In the genomic region with DNA sequence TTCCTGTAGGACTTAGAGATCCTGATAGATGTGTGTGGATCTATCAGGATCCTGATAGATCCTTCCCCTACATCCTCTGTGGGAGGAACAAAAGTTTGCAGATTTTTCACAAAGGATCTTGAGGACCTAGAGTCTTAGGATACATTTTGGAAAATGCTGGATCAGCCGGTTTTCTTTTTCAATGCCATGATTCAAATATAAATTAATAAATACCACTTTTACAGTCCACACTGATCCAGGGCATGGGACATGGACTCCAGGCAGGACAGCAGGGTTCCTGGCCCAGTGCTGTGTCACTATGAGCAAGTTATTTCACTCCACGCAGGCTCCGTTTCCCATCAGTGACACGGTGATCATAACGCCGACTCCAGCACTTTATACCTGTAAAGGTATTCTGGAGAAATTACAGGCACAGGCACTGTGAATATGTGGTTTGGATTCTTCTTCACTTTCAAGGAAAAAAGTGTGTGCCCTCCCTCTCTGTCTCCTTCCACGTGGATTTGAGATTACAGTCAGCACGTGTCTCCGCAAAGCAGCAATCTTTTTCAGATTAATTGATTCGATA, we compare ENCODE assay signal across 14 cellular contexts.
"Had no signal": no experiment of that assay in that cellular context is flagged by ENCODE, and none has a peak within 500 bp of the region (broad histone marks: within the 10 kb centered on the region; RNA-seq: fewer than 3 reads in every experiment).

No MANE protein-coding gene starts in this region.

- H3K4me3 ChIP-seq: left ventricle myocardium inferior, ovary, upper lobe of left lung had no signal

- H3K9me3 Mint-ChIP-seq: dendritic cell treated with granulocyte-macrophage colony-stimulating factor and Interleukin-4, amounts not matched to agents 40 ng/mL and 50 ng/mL, for 4 days; effector memory CD8-positive, alpha-beta T cell had no signal

- H3K36me3 Mint-ChIP-seq: activated CD8-positive, alpha-beta memory T cell treated with anti-CD3 and anti-CD28 coated beads, Interleukin-2, amount 10 ng/mL, durations not matched to agents 7 days and 5 days had no signal

- H3K36me3 ChIP-seq: brain microvascular endothelial cell, left ventricle myocardium inferior, ovary, upper lobe of left lung had no signal

- ATAC-seq: activated CD8-positive, alpha-beta memory T cell treated with anti-CD3 and anti-CD28 coated beads, Interleukin-2, amount 10 ng/mL, durations not matched to agents 7 days and 5 days; effector memory CD8-positive, alpha-beta T cell had no signal

- H3K27ac Mint-ChIP-seq: activated CD8-positive, alpha-beta memory T cell treated with anti-CD3 and anti-CD28 coated beads, Interleukin-2, amount 10 ng/mL, durations not matched to agents 7 days and 5 days; dendritic cell treated with granulocyte-macrophage colony-stimulating factor and Interleukin-4, amounts not matched to agents 40 ng/mL and 50 ng/mL, for 4 days had no signal

- DNase-seq: activated CD4-positive, alpha-beta T cell treated with anti-CD3 and anti-CD28 coated beads, Interleukin-2, amount 50 U/mL, for 1 hour; activated CD8-positive, alpha-beta memory T cell treated with anti-CD3 and anti-CD28 coated beads, Interleukin-2, amount 10 ng/mL, durations not matched to agents 7 days and 5 days; activated T-cell treated with anti-CD3 and anti-CD28 coated beads, Interleukin-2, amount 50 U/mL, for 48 hours; amniotic stem cell; brain microvascular endothelial cell; effector memory CD8-positive, alpha-beta T cell; kidney; left ventricle myocardium inferior; mesendoderm; ovary; stimulated activated CD4-positive, alpha-beta T cell treated with anti-CD3 and anti-CD28 coated beads, Interleukin-4, amount 100 ng/mL, for 24 hours; T-helper 9 cell; upper lobe of left lung had no signal

- H3K27ac ChIP-seq: brain microvascular endothelial cell, left ventricle myocardium inferior, ovary, upper lobe of left lung had no signal

- H3K9me3 ChIP-seq: left ventricle myocardium inferior, ovary, upper lobe of left lung had no signal

- H3K4me1 ChIP-seq: left ventricle myocardium inferior had no signal

- H3K27me3 ChIP-seq: brain microvascular endothelial cell, ovary, upper lobe of left lung had no signal

- H3K4me3 Mint-ChIP-seq: activated CD8-positive, alpha-beta memory T cell treated with anti-CD3 and anti-CD28 coated beads, Interleukin-2, amount 10 ng/mL, durations not matched to agents 7 days and 5 days; dendritic cell treated with granulocyte-macrophage colony-stimulating factor and Interleukin-4, amounts not matched to agents 40 ng/mL and 50 ng/mL, for 4 days; effector memory CD8-positive, alpha-beta T cell had no signal

- FAIRE-seq: kidney had no signal
